In the genomic region with DNA sequence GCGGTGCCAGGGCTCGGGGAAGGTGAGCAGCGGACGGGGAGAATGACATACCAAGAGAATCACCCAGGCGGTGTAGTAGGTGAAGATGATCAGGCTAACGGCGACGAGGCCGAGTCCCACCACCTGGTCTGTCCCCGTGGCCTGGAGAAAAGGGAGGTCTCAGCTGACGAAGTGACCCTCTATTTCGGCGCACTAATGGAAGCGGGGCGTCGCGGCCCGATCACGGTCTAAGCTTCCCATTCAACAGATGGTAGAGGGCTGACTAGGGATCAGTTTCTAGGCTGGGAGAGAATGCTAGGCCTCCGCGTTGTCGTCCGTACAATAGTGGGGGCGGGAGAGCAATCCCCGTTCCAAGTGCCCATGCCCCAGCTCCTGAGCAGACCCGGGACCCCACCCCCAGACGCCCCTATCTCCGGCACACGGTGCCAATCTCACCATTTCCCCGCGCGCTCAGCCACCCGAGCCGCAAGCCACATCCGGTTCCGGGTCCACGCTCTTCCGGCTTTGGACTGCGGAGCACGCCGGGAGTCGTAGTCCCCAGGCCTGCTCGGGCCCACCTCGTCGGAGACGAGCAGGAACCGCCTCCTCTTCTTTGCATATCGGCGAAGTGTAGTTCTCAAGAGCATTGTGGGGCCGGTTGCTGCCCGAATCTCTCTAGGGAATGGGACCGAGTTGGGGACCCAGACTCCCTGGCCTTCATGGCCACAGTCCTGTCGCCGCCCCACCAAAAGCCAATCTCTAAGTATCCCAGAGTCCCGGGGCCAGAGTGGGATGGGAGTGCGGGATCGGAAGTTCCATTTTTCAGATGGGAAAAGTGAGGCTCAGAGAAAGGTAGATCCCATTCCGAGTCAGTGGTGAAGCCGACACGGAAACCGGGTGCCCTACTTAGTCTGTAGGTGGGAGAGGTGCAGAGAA, we compare ENCODE assay signal across 8 cellular contexts. TPM values are rescaled to one million over a fixed set of nuclear protein-coding genes. Genes with fewer than 3 reads are reported as not detected.
A peak's percentile ranks its signal among the peaks of the same experiment; 100 is the strongest.
DNase-seq lines count a peak whose midpoint lies in the region; ATAC-seq and TF ChIP-seq lines count a peak whose summit lies in the region.

A gene with protein sequence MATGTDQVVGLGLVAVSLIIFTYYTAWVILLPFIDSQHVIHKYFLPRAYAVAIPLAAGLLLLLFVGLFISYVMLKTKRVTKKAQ (minus strand): TSS at position 472 of the 915 bp plus-strand sequence. CDS start 34 bp downstream, at position 438.

- peak; percentile 94 for ATAC-seq in HG03175 (IDR thresholded peaks at IDR 0.05; ENCODE audit: unreplicated experiment)

- TF ChIP-seq CTCF in AG09319 (IDR thresholded peaks at IDR 0.05; ENCODE audit: low read depth, low read length) = no peak

- peaks cover 2% of the 10 kb centered on the region for H3K27me3 Mint-ChIP-seq in activated CD4-positive, alpha-beta T cell treated with anti-CD3 and anti-CD28 coated beads, Interleukin-2, amount 10 ng/mL, durations not matched to agents 24 days and 14 days

- H3K36me3 Mint-ChIP-seq in activated CD4-positive, alpha-beta T cell treated with anti-CD3 and anti-CD28 coated beads, Interleukin-2, amount 10 ng/mL, durations not matched to agents 24 days and 14 days (ENCODE audit: low read depth) = peaks cover 40% of the 10 kb centered on the region

- no peaks in the 10 kb centered on the region for H3K9me3 Mint-ChIP-seq in activated CD4-positive, alpha-beta T cell treated with anti-CD3 and anti-CD28 coated beads, Interleukin-2, amount 10 ng/mL, durations not matched to agents 24 days and 14 days

- in situ Hi-C loops in GM18951 (cut with MboI; ENCODE audit: low sequenced_read_pairs, unreplicated experiment) = no loop called here

- peak within 1 kb of the TSS; percentile 85 for H3K27ac Mint-ChIP-seq in activated CD4-positive, alpha-beta T cell treated with anti-CD3 and anti-CD28 coated beads, Interleukin-2, amount 10 ng/mL, durations not matched to agents 24 days and 14 days

- peaks cover 42% of the 10 kb centered on the region for H3K4me1 Mint-ChIP-seq in activated CD4-positive, alpha-beta T cell treated with anti-CD3 and anti-CD28 coated beads, Interleukin-2, amount 10 ng/mL, durations not matched to agents 24 days and 14 days

- H3K4me3 Mint-ChIP-seq in activated CD4-positive, alpha-beta T cell treated with anti-CD3 and anti-CD28 coated beads, Interleukin-2, amount 10 ng/mL, durations not matched to agents 24 days and 14 days = peak within 1 kb of the TSS; percentile 89

- peak; percentile 51 for DNase-seq in AG09319 (ENCODE audit: extremely low read depth, low read depth)
- DNase-seq in NCI-H524 (lab: John Stamatoyannopoulos, UW) = peak; percentile 56 to 83
- peak; percentile 96 for DNase-seq in activated CD4-positive, alpha-beta T cell treated with anti-CD3 and anti-CD28 coated beads, Interleukin-2, amount 10 ng/mL, durations not matched to agents 24 days and 14 days
- DNase-seq in dedifferentiated amniotic fluid mesenchymal stem cell (ENCODE audit: extremely low spot score) = peak; percentile 67
- DNase-seq in left kidney (ENCODE audit: low read depth, low spot score) = peak; percentile 96
- peak; percentile 76 for DNase-seq in stimulated activated CD4-positive, alpha-beta T cell treated with anti-CD3 and anti-CD28 coated beads, Interleukin-1b, Interleukin-23, amount 100 ng/mL, for 4 hours (ENCODE audit: low read depth in 2 of 2)

- TF ChIP-seq POLR2A in GM18951 (IDR thresholded peaks at IDR 0.05; ENCODE audit: extremely low read depth, insufficient read depth, insufficient read length) = peak; percentile 86

- intact Hi-C loops in activated CD4-positive, alpha-beta T cell treated with anti-CD3 and anti-CD28 coated beads, Interleukin-2, amount 10 ng/mL, durations not matched to agents 24 days and 14 days (cut with micrococcal nuclease) = no loop called here

RNA-seq across cellular contexts. Expression of the gene that starts here (rescaled TPM):
- total RNA-seq in activated CD4-positive, alpha-beta T cell treated with anti-CD3 and anti-CD28 coated beads, Interleukin-2, amount 10 ng/mL, durations not matched to agents 24 days and 14 days = 62.7 and 65.1 TPM in 2 replicates

Comparison
In these comparisons a context has a peak if more than half of its experiments do, and no peak if none do; other contexts are left out.
1. Peak in every context shown above with its lines: DNase-seq and ATAC-seq.